8 cellular contexts compared by ENCODE assay signal in the genomic region with DNA sequence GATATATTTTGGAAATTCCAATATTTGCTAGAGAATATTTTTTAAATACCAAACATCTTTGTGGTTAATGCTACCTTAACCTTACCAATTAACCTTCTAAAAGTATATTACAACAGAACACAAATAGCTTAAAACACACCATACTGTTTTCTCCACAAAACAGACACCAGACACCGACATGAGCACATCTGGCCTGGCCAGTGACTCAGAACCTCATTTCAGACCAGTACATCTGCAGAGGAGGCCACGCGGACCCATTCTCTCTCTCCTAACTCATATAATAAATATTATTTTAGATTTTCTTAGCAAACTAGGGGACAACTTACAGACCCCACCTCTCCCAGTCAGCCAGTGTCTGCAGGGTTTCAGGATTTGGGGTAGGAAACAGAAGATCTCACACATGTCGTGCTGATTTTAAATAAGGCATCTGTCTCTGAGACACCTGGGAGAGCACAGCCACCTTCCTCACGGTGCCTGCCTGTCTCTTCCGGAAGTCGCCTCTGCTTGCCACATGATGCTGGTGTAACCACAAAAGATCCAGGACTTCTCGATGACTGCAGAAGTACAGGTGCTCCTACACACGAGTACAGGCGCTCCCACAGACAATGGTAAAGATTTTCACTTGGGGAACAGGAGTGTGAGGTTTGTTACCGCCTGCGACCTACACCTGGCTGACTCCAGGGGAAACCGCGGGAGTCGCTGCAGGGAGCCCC. TPM values are rescaled to one million over a fixed set of nuclear protein-coding genes. Genes with fewer than 3 reads are reported as not detected.
DNase-seq lines count a peak whose midpoint lies in the region; ATAC-seq and TF ChIP-seq lines count a peak whose summit lies in the region.

No MANE protein-coding gene starts in this region.

- peaks cover 0 to 9% of the 10 kb centered on the region in 2 donors for H3K36me3 Mint-ChIP-seq in activated T-cell treated with anti-CD3 and anti-CD28 coated beads, Interleukin-2, amount 50 U/mL, for 72 hours (ENCODE audit: insufficient read depth in 2 of 2)

- peak; percentile 24 to 31 for DNase-seq in activated T-cell treated with anti-CD3 and anti-CD28 coated beads, Interleukin-2, amount 50 U/mL, for 72 hours
- peak; percentile 35 for DNase-seq in stimulated activated CD4-positive, alpha-beta T cell treated with anti-CD3 and anti-CD28 coated beads, Interleukin-4, amount 100 ng/mL, for 1 hour
- DNase-seq in MG63 (no peak), ecto neural progenitor cell (ENCODE audit: low spot score) (no peak), adrenal gland (no peak), SHP77 (lab: John Stamatoyannopoulos, UW) (no peak)

- H3K36me3 ChIP-seq in MG63: peaks cover 73% of the 10 kb centered on the region
- peaks cover 0 to 54% of the 10 kb centered on the region in 2 donors for H3K36me3 ChIP-seq in adrenal gland (replicated peaks in 1 of 2)

- H3K27ac Mint-ChIP-seq in activated T-cell treated with anti-CD3 and anti-CD28 coated beads, Interleukin-2, amount 50 U/mL, for 72 hours: peak overlapping the region; percentile 21

- H3K4me1 ChIP-seq in adrenal gland (replicated peaks in 1 of 2): peaks cover 8% of the 10 kb centered on the region in 2 donors

- H3K4me1 Mint-ChIP-seq in activated T-cell treated with anti-CD3 and anti-CD28 coated beads, Interleukin-2, amount 50 U/mL, for 72 hours (ENCODE audit: low read depth): peaks cover 66% of the 10 kb centered on the region

- no peak for TF ChIP-seq CTCF in adrenal gland (IDR thresholded peaks at IDR 0.05)

- intact Hi-C loops in adrenal gland (cut with DNase I): no loop called here

- H3K4me3 ChIP-seq in MG63 (no peak overlapping the region), adrenal gland (no peak overlapping the region)

- peak overlapping the region; percentile 2 to 63 for H3K4me3 Mint-ChIP-seq in activated T-cell treated with anti-CD3 and anti-CD28 coated beads, Interleukin-2, amount 50 U/mL, for 72 hours

- no peaks in the 10 kb centered on the region for H3K9me3 Mint-ChIP-seq in activated T-cell treated with anti-CD3 and anti-CD28 coated beads, Interleukin-2, amount 50 U/mL, for 72 hours

- H3K27me3 ChIP-seq in MG63: no peaks in the 10 kb centered on the region
- no peaks in the 10 kb centered on the region for H3K27me3 ChIP-seq in adrenal gland

- peak; percentile 49 for ATAC-seq in GM19035 (IDR thresholded peaks at IDR 0.05; ENCODE audit: unreplicated experiment)
- peak; percentile 49 for ATAC-seq in HG03280 (IDR thresholded peaks at IDR 0.05; ENCODE audit: unreplicated experiment)
- ATAC-seq in activated T-cell treated with anti-CD3 and anti-CD28 coated beads, Interleukin-2, amount 50 U/mL, for 72 hours (replicated peaks in 1 of 2): peak; percentile 65 to 69

- H3K27me3 Mint-ChIP-seq in activated T-cell treated with anti-CD3 and anti-CD28 coated beads, Interleukin-2, amount 50 U/mL, for 72 hours (ENCODE audit: low read depth): no peaks in the 10 kb centered on the region

- no peak overlapping the region for H3K27ac ChIP-seq in adrenal gland

- H3K9me3 ChIP-seq in MG63: no peaks in the 10 kb centered on the region
- H3K9me3 ChIP-seq in adrenal gland (replicated peaks in 1 of 3): no peaks in the 10 kb centered on the region

- TF ChIP-seq POLR2A in adrenal gland (IDR thresholded peaks at IDR 0.05): no peak

- WGBS in adrenal gland, 4 donors: 87 to 91% (median 88%) methylated on average over 10 to 15 of the region's 15 CpGs

RNA-seq across cellular contexts. Expression of a gene that starts 9.7 kb away (rescaled TPM):
- total RNA-seq in activated T-cell treated with anti-CD3 and anti-CD28 coated beads, Interleukin-2, amount 50 U/mL, for 72 hours: 100 to 1,000 TPM; 154 to 189 TPM
- 63.0 and 75.7 TPM in 2 replicates for total RNA-seq in MG63 (2014; rRNA removed; shearing (Covaris generic); ENCODE audit: low replicate concordance)
- total RNA-seq in adrenal gland: 10 to 100 TPM; 43.6 to 76.1 (median 60.3) TPM
- 10 to 100 TPM; 53.3 to 70.5 (median 56.6) TPM for polyA plus RNA-seq in adrenal gland

RNA-seq across cellular contexts. Expression of a gene that starts 57.4 kb away (rescaled TPM):
- 10 to 100 TPM; 58.2 to 60.4 TPM for total RNA-seq in activated T-cell treated with anti-CD3 and anti-CD28 coated beads, Interleukin-2, amount 50 U/mL, for 72 hours
- total RNA-seq in MG63 (2014; rRNA removed; shearing (Covaris generic); ENCODE audit: low replicate concordance): 67.0 and 96.0 TPM in 2 replicates
- 10 to 100 TPM; 36.8 to 83.5 (median 60.0) TPM for total RNA-seq in adrenal gland
- 10 to 100 TPM; 11.7 to 30.1 (median 20.3) TPM for polyA plus RNA-seq in adrenal gland

Comparison
In these comparisons a context has a peak if more than half of its experiments do, and no peak if none do; other contexts are left out.
1. DNase-seq: peak in activated T-cell treated with anti-CD3 and anti-CD28 coated beads, Interleukin-2, amount 50 U/mL, for 72 hours (2 of 2) and stimulated activated CD4-positive, alpha-beta T cell treated with anti-CD3 and anti-CD28 coated beads, Interleukin-4, amount 100 ng/mL, for 1 hour (single experiment); none in MG63 (single experiment), ecto neural progenitor cell (single experiment), adrenal gland (0 of 7) and SHP77 (0 of 2).
2. Peak in every context shown above with its lines, with median percentiles within 50 percentile points of each other: ATAC-seq.